In the genomic region with DNA sequence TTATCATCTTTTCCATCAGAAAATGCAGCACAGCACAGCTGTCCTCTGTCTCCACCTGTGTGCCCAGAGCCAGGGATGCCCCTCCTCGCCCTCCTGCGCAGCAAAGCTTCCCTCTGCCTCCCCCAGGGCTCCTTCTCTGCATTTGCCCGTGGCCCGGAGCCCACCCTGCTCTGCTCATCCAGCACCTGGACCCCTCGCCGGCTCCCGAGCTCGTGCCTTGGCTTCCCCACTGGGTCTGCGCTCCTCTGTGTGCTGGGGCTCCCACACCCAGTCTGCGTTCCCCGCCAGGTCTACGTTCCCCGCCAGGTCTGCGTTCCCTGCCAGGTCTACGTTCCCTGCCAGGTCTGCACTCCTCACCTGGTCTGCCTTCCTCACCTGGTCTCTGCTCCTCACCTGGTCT, we compare ENCODE assay signal across 17 cellular contexts.
"Had no signal": no experiment of that assay in that cellular context is flagged by ENCODE, and none has a peak within 500 bp of the region (broad histone marks: within the 10 kb centered on the region; RNA-seq: fewer than 3 reads in every experiment).

No MANE protein-coding gene starts in this region.

- H3K27ac Mint-ChIP-seq: activated T-cell treated with anti-CD3 and anti-CD28 coated beads, Interleukin-2, amount 50 U/mL, for 72 hours; T-helper 2 cell treated with Interferon-gamma antibody and Interleukin-4, amounts not matched to agents 5 μg/mL and 100 μg/mL, for 36 hours had no signal

- H3K4me1 Mint-ChIP-seq: central memory CD8-positive, alpha-beta T cell had no signal

- H3K27me3 ChIP-seq: brain microvascular endothelial cell, pancreas, tibial artery, uterus had no signal

- DNase-seq: activated CD4-positive, alpha-beta T cell treated with anti-CD3 and anti-CD28 coated beads, Interleukin-2, amount 50 U/mL, for 4 hours; activated T-cell treated with anti-CD3 and anti-CD28 coated beads, Interleukin-2, amount 50 U/mL, for 72 hours; brain microvascular endothelial cell; cortex of kidney; gastrocnemius medialis; kidney glomerular epithelial cell; stimulated activated naive CD8-positive, alpha-beta T cell treated with anti-CD3 and anti-CD28 coated beads, Interleukin-15, Interleukin-2, amounts not matched to agents 100 U/mL and 50 U/mL, for 24 hours; substantia nigra had no signal

- H3K4me3 ChIP-seq: gastrocnemius medialis, lung, pancreas, SK-N-MC, tibial artery, uterus had no signal

- H3K9me3 Mint-ChIP-seq: activated T-cell treated with anti-CD3 and anti-CD28 coated beads, Interleukin-2, amount 50 U/mL, for 72 hours; central memory CD8-positive, alpha-beta T cell; T-helper 2 cell treated with Interferon-gamma antibody and Interleukin-4, amounts not matched to agents 5 μg/mL and 100 μg/mL, for 36 hours had no signal

- H3K4me1 ChIP-seq: gastrocnemius medialis, pancreas, tibial artery, uterus had no signal

- ATAC-seq: activated T-cell treated with anti-CD3 and anti-CD28 coated beads, Interleukin-2, amount 50 U/mL, for 72 hours; esophagus mucosa; gastrocnemius medialis; pancreas; stimulated activated naive CD8-positive, alpha-beta T cell treated with anti-CD3 and anti-CD28 coated beads, Interleukin-15, Interleukin-2, amounts not matched to agents 100 U/mL and 50 U/mL, for 24 hours had no signal

- H3K4me3 Mint-ChIP-seq: activated T-cell treated with anti-CD3 and anti-CD28 coated beads, Interleukin-2, amount 50 U/mL, for 72 hours; central memory CD8-positive, alpha-beta T cell; T-helper 2 cell treated with Interferon-gamma antibody and Interleukin-4, amounts not matched to agents 5 μg/mL and 100 μg/mL, for 36 hours had no signal

- FAIRE-seq: pancreas, TTC549 had no signal

- H3K9me3 ChIP-seq: gastrocnemius medialis, pancreas, tibial artery, uterus had no signal

- H3K36me3 ChIP-seq: brain microvascular endothelial cell, gastrocnemius medialis, pancreas, tibial artery, uterus had no signal

- H3K27ac ChIP-seq: brain microvascular endothelial cell, gastrocnemius medialis, pancreas, SK-N-MC, tibial artery, uterus had no signal
